ENCODE assay signal across 30 cellular contexts in the genomic region with DNA sequence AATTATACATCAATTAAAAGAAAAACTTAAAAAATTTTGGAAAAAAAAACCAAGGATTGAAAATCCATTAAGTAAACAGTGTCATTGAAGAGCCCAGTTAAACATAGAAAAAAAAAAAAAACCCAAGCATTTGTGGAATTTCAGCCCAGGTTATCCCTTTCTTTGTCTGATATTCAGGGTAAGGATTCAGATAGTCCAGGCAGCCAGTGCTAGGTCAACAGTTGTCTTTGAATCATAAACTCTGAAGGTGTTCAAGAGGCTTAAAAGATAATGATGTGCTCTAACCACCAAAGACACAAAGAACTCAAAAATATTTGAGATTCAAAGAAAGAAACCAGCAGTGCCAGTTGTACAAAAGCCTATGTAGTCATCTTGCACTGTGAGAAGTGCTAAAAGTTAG.
"Had no signal": no experiment of that assay in that cellular context is flagged by ENCODE, and none has a peak within 500 bp of the region (broad histone marks: within the 10 kb centered on the region; RNA-seq: fewer than 3 reads in every experiment).

No MANE protein-coding gene starts in this region.

- FAIRE-seq: bronchial epithelial cell, TTC549 had no signal

- H3K27ac Mint-ChIP-seq: activated CD4-positive, alpha-beta T cell treated with anti-CD3 and anti-CD28 coated beads for 36 hours; activated CD4-positive, alpha-beta T cell treated with anti-CD3 and anti-CD28 coated beads, Interleukin-2, amount 10 ng/mL, durations not matched to agents 7 days and 5 days; activated CD8-positive, alpha-beta T cell treated with anti-CD3 and anti-CD28 coated beads, Interleukin-2, amount 10 ng/mL, durations not matched to agents 7 days and 5 days; activated naive CD4-positive, alpha-beta T cell treated with anti-CD3 and anti-CD28 coated beads, Interleukin-2, amount 10 ng/mL, durations not matched to agents 7 days and 5 days; activated naive CD8-positive, alpha-beta T cell; activated naive CD8-positive, alpha-beta T cell treated with anti-CD3 and anti-CD28 coated beads, Interleukin-2, amount 50 U/mL, for 24 hours; activated T-helper 1 cell treated with anti-CD3 and anti-CD28 coated beads, Interleukin-12 subunit alpha, Interleukin-12 subunit beta, Interleukin-2, Interleukin-4 antibody, amounts not matched to agents 30 ng/mL and 10 ng/mL and 1 ng/mL, durations not matched to agents 14 hours and 24 hours and 36 hours; brain; T-helper 1 cell treated with Interleukin-12 subunit alpha and Interleukin-12 subunit beta and Interleukin-4 antibody, amounts not matched to agents 30 μg/mL and 1 μg/mL, for 36 hours; T-helper 2 cell treated with Interferon-gamma antibody and Interleukin-4, amounts not matched to agents 5 μg/mL and 100 μg/mL, for 36 hours had no signal

- H3K27me3 ChIP-seq: SJSA1 had no signal

- H3K4me3 Mint-ChIP-seq: activated CD4-positive, alpha-beta T cell treated with anti-CD3 and anti-CD28 coated beads for 36 hours; activated CD4-positive, alpha-beta T cell treated with anti-CD3 and anti-CD28 coated beads, Interleukin-2, amount 10 ng/mL, durations not matched to agents 7 days and 5 days; activated CD8-positive, alpha-beta T cell treated with anti-CD3 and anti-CD28 coated beads, Interleukin-2, amount 10 ng/mL, durations not matched to agents 7 days and 5 days; activated naive CD4-positive, alpha-beta T cell treated with anti-CD3 and anti-CD28 coated beads, Interleukin-2, amount 10 ng/mL, durations not matched to agents 7 days and 5 days; activated naive CD8-positive, alpha-beta T cell; activated naive CD8-positive, alpha-beta T cell treated with anti-CD3 and anti-CD28 coated beads, Interleukin-2, amount 50 U/mL, for 24 hours; activated T-cell treated with anti-CD3 and anti-CD28 coated beads, Interleukin-2, amount 50 U/mL, for 4 hours; activated T-helper 1 cell treated with anti-CD3 and anti-CD28 coated beads, Interleukin-12 subunit alpha, Interleukin-12 subunit beta, Interleukin-2, Interleukin-4 antibody, amounts not matched to agents 30 ng/mL and 10 ng/mL and 1 ng/mL, durations not matched to agents 14 hours and 24 hours and 36 hours; brain; T-helper 1 cell treated with Interleukin-12 subunit alpha and Interleukin-12 subunit beta and Interleukin-4 antibody, amounts not matched to agents 30 μg/mL and 1 μg/mL, for 36 hours; T-helper 2 cell treated with Interferon-gamma antibody and Interleukin-4, amounts not matched to agents 5 μg/mL and 100 μg/mL, for 36 hours had no signal

- H3K36me3 Mint-ChIP-seq: activated naive CD4-positive, alpha-beta T cell treated with anti-CD3 and anti-CD28 coated beads, Interleukin-2, amount 10 ng/mL, durations not matched to agents 7 days and 5 days; activated naive CD8-positive, alpha-beta T cell; brain had no signal

- H3K4me1 Mint-ChIP-seq: activated CD4-positive, alpha-beta T cell treated with anti-CD3 and anti-CD28 coated beads for 36 hours; activated CD4-positive, alpha-beta T cell treated with anti-CD3 and anti-CD28 coated beads, Interleukin-2, amount 10 ng/mL, durations not matched to agents 7 days and 5 days; activated naive CD4-positive, alpha-beta T cell treated with anti-CD3 and anti-CD28 coated beads, Interleukin-2, amount 10 ng/mL, durations not matched to agents 7 days and 5 days; activated naive CD8-positive, alpha-beta T cell treated with anti-CD3 and anti-CD28 coated beads, Interleukin-2, amount 50 U/mL, for 24 hours had no signal

- H3K9me3 Mint-ChIP-seq: activated CD4-positive, alpha-beta T cell treated with anti-CD3 and anti-CD28 coated beads, Interleukin-2, amount 10 ng/mL, durations not matched to agents 7 days and 5 days; activated naive CD4-positive, alpha-beta T cell treated with anti-CD3 and anti-CD28 coated beads, Interleukin-2, amount 10 ng/mL, durations not matched to agents 7 days and 5 days; activated naive CD8-positive, alpha-beta T cell treated with anti-CD3 and anti-CD28 coated beads, Interleukin-2, amount 50 U/mL, for 24 hours; activated T-cell treated with anti-CD3 and anti-CD28 coated beads, Interleukin-2, amount 50 U/mL, for 4 hours; activated T-helper 1 cell treated with anti-CD3 and anti-CD28 coated beads, Interleukin-12 subunit alpha, Interleukin-12 subunit beta, Interleukin-2, Interleukin-4 antibody, amounts not matched to agents 30 ng/mL and 10 ng/mL and 1 ng/mL, durations not matched to agents 14 hours and 24 hours and 36 hours; brain; T-helper 1 cell treated with Interleukin-12 subunit alpha and Interleukin-12 subunit beta and Interleukin-4 antibody, amounts not matched to agents 30 μg/mL and 1 μg/mL, for 36 hours; T-helper 2 cell treated with Interferon-gamma antibody and Interleukin-4, amounts not matched to agents 5 μg/mL and 100 μg/mL, for 36 hours had no signal

- DNase-seq: activated CD4-positive, alpha-beta T cell treated with anti-CD3 and anti-CD28 coated beads for 36 hours; activated CD4-positive, alpha-beta T cell treated with anti-CD3 and anti-CD28 coated beads, Interleukin-2, amount 10 ng/mL, durations not matched to agents 7 days and 5 days; activated CD4-positive, alpha-beta T cell treated with anti-CD3 and anti-CD28 coated beads, Interleukin-2, amount 50 U/mL, for 48 hours; activated CD8-positive, alpha-beta T cell treated with anti-CD3 and anti-CD28 coated beads, Interleukin-2, amount 10 ng/mL, durations not matched to agents 7 days and 5 days; activated naive CD4-positive, alpha-beta T cell treated with anti-CD3 and anti-CD28 coated beads, Interleukin-2, amount 10 ng/mL, durations not matched to agents 7 days and 5 days; activated naive CD8-positive, alpha-beta T cell treated with anti-CD3 and anti-CD28 coated beads, Interleukin-2, amount 50 U/mL, for 24 hours; activated T-cell treated with anti-CD3 and anti-CD28 coated beads, Interleukin-2, amount 50 U/mL, for 4 hours; anterior cingulate cortex; caudate nucleus; cerebellar nuclear complex; Karpas-422; NCI-H1105; NCI-H1436; NCI-H1694; NCI-H1930; NCI-H2081 treated with DMSO at 0.1 percent for 48 hours; NCI-H345; NCI-H524 treated with DMSO at 0.1 percent for 48 hours; SHP77 treated with DMSO at 0.1 percent for 48 hours; SK-N-SH had no signal

- H3K27ac ChIP-seq: SJSA1 had no signal

- H3K9me3 ChIP-seq: SJSA1, SK-N-SH had no signal

- H3K4me3 ChIP-seq: SJSA1 had no signal

- ATAC-seq: activated CD4-positive, alpha-beta T cell treated with anti-CD3 and anti-CD28 coated beads for 36 hours; activated CD4-positive, CD25-positive, alpha-beta regulatory T cell treated with anti-CD3 and anti-CD28 coated beads, Interleukin-2, amount 50 U/mL, for 24 hours; activated CD8-positive, alpha-beta T cell treated with anti-CD3 and anti-CD28 coated beads, Interleukin-2, amount 10 ng/mL, durations not matched to agents 7 days and 5 days; activated naive CD8-positive, alpha-beta T cell treated with anti-CD3 and anti-CD28 coated beads, Interleukin-2, amount 50 U/mL, for 24 hours; activated T-cell treated with anti-CD3 and anti-CD28 coated beads, Interleukin-2, amount 50 U/mL, for 4 hours; Panc1 had no signal

- H3K9ac ChIP-seq: SK-N-SH had no signal

- H3K4me1 ChIP-seq: SJSA1 had no signal

- H3K27me3 Mint-ChIP-seq: activated CD4-positive, alpha-beta T cell treated with anti-CD3 and anti-CD28 coated beads for 36 hours; activated CD4-positive, alpha-beta T cell treated with anti-CD3 and anti-CD28 coated beads, Interleukin-2, amount 10 ng/mL, durations not matched to agents 7 days and 5 days; activated naive CD4-positive, alpha-beta T cell treated with anti-CD3 and anti-CD28 coated beads, Interleukin-2, amount 10 ng/mL, durations not matched to agents 7 days and 5 days; activated naive CD8-positive, alpha-beta T cell; brain had no signal

- H3K36me3 ChIP-seq: SJSA1 had no signal
